25 cellular contexts compared by ENCODE assay signal in the genomic region with DNA sequence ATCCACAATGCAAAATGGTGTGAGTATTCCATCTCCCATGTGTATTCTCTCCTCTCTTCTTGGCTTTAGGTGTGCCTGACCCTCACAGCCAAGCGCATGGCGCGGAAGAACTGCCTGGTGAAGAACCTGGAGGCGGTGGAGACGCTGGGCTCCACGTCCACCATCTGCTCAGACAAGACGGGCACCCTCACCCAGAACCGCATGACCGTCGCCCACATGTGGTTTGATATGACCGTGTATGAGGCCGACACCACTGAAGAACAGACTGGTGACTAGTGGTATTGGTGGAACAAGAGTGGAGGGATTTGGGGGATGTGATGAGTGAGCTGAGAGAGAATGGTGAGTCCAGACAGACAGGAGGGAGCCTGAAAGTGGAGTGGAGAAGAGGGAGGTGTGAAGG. TPM values are rescaled to one million over a fixed set of nuclear protein-coding genes. Genes with fewer than 3 reads are reported as not detected.
DNase-seq lines count a peak whose midpoint lies in the region; ATAC-seq, FAIRE-seq and TF ChIP-seq lines count a peak whose summit lies in the region.
"Had no signal": no experiment of that assay in that cellular context is flagged by ENCODE, and none has a peak within 500 bp of the region (broad histone marks: within the 10 kb centered on the region; RNA-seq: fewer than 3 reads in every experiment).

No MANE protein-coding gene starts in this region.

- peak overlapping the region in 1 of 10 experiments; percentile 39; a peak in 2 of 20 replicates for H3K4me3 ChIP-seq in BLaER1 treated with 17β-estradiol and CSF1 and Interleukin-3, amounts not matched to agents 10 nM and 100 nM
- H3K4me3 ChIP-seq in astrocyte (ENCODE audit: insufficient read depth, low read depth, low read length) (no peak overlapping the region), mesendoderm (ENCODE audit: low read length) (no peak overlapping the region), trophoblast cell (ENCODE audit: low read depth, low read length) (no peak overlapping the region)
- H3K4me3 ChIP-seq: MG63, SJSA1 had no signal

- no peaks in the 10 kb centered on the region for H3K9me3 Mint-ChIP-seq in astrocyte (ENCODE audit: unreplicated experiment)
- no peaks in the 10 kb centered on the region for H3K9me3 Mint-ChIP-seq in stimulated activated memory B cell treated with anti-CD40 and anti-IgM and Interleukin-4, amounts not matched to agents 10 μg/mL and 1 μg/mL and 100 μg/mL, for 72 hours
- H3K9me3 Mint-ChIP-seq: CD4-positive, alpha-beta memory T cell had no signal

- no peaks in the 10 kb centered on the region for H3K9me3 ChIP-seq in BLaER1 treated with 17β-estradiol and CSF1 and Interleukin-3, amounts not matched to agents 10 nM and 100 nM (replicated peaks in 1 of 11)
- H3K9me3 ChIP-seq in astrocyte (ENCODE audit: insufficient read depth, low read depth, low read length) (no peaks in the 10 kb centered on the region), trophoblast cell (ENCODE audit: insufficient read depth, low read depth, low read length) (no peaks in the 10 kb centered on the region)
- H3K9me3 ChIP-seq: BE2C, Caco-2, MG63, SJSA1 had no signal

- no peak overlapping the region for H4K12ac ChIP-seq in trophoblast cell (ENCODE audit: low read depth, low read length)

- no peak for TF ChIP-seq CTCF in astrocyte (IDR thresholded peaks at IDR 0.05; ENCODE audit: insufficient read depth, low read depth, low read length)

- no peaks in the 10 kb centered on the region for H3K79me2 ChIP-seq in astrocyte (ENCODE audit: insufficient read depth, low read length)
- no peaks in the 10 kb centered on the region for H3K79me2 ChIP-seq in mesendoderm (ENCODE audit: control insufficient read depth, insufficient read depth, low read length)
- no peaks in the 10 kb centered on the region for H3K79me2 ChIP-seq in trophoblast cell (ENCODE audit: control insufficient read depth, insufficient read depth, low read length, poor library complexity)

- peak; percentile 38 for ATAC-seq in stimulated activated memory B cell treated with anti-CD40 and anti-IgM and Interleukin-4, amounts not matched to agents 10 μg/mL and 1 μg/mL and 100 μg/mL, for 72 hours
- ATAC-seq in GM19324 (IDR thresholded peaks at IDR 0.05; ENCODE audit: low FRiP score, unreplicated experiment) (no peak), GM19035 (IDR thresholded peaks at IDR 0.05; ENCODE audit: unreplicated experiment) (no peak)

- H4K5ac ChIP-seq in mesendoderm (ENCODE audit: low read length), result no peak overlapping the region

- no peaks in the 10 kb centered on the region for H3K79me1 ChIP-seq in mesendoderm (ENCODE audit: low read length)
- H3K79me1 ChIP-seq in trophoblast cell (ENCODE audit: low read length), result peaks cover under 1% of the 10 kb centered on the region

- no peak overlapping the region for H2AFZ ChIP-seq in astrocyte (ENCODE audit: low read depth, low read length)
- no peak overlapping the region for H2AFZ ChIP-seq in trophoblast cell (ENCODE audit: insufficient read depth, low read length, poor library complexity)

- H3K4ac ChIP-seq in mesendoderm (ENCODE audit: low read depth, low read length) (no peak overlapping the region), trophoblast cell (ENCODE audit: low read depth, low read length) (no peak overlapping the region)

- H4K8ac ChIP-seq in mesendoderm (ENCODE audit: low read depth, low read length) (no peak overlapping the region), trophoblast cell (ENCODE audit: low read depth, low read length) (no peak overlapping the region)

- H3K9ac ChIP-seq in BLaER1 treated with 17β-estradiol and CSF1 and Interleukin-3, amounts not matched to agents 10 nM and 100 nM, result peak overlapping the region in 3 of 11 experiments; percentile 52 to 56 (median 52); a peak in 6 of 22 replicates
- H3K9ac ChIP-seq in astrocyte (ENCODE audit: low read length), result no peak overlapping the region
- H3K9ac ChIP-seq in mesendoderm (ENCODE audit: low read length), result no peak overlapping the region
- H3K9ac ChIP-seq in trophoblast cell (ENCODE audit: low read length), result no peak overlapping the region

- DNase-seq in astrocyte (ENCODE audit: low read depth) (no peak), mesendoderm (no peak), trophoblast cell (no peak)
- DNase-seq: BE2C; Caco-2; CD4-positive, alpha-beta memory T cell; DMS 273 treated with DMSO at 0.1 percent for 48 hours; MG63; NCI-H1417; NCI-H1694 treated with DMSO at 0.1 percent for 48 hours; NCI-H2107; NCI-H446 treated with DMSO at 0.1 percent for 48 hours; NCI-H526 treated with DMSO at 0.1 percent for 48 hours; OCI-M1 had no signal

- no peak overlapping the region for H3K27ac Mint-ChIP-seq in astrocyte (ENCODE audit: unreplicated experiment)
- no peak overlapping the region for H3K27ac Mint-ChIP-seq in stimulated activated memory B cell treated with anti-CD40 and anti-IgM and Interleukin-4, amounts not matched to agents 10 μg/mL and 1 μg/mL and 100 μg/mL, for 72 hours
- H3K27ac Mint-ChIP-seq: CD4-positive, alpha-beta memory T cell had no signal

- H3K4me1 ChIP-seq in BLaER1 treated with 17β-estradiol and CSF1 and Interleukin-3, amounts not matched to agents 10 nM and 100 nM, result peaks cover 58 to 98% (median 80%) of the 10 kb centered on the region in 10 experiments
- H3K4me1 ChIP-seq in astrocyte (ENCODE audit: insufficient read depth, low read length), result peaks cover 4% of the 10 kb centered on the region
- peaks cover 15% of the 10 kb centered on the region for H3K4me1 ChIP-seq in mesendoderm (ENCODE audit: control insufficient read depth, low read depth, low read length)
- H3K4me1 ChIP-seq in trophoblast cell (ENCODE audit: control insufficient read depth in 1 of 2, insufficient read depth in 2 of 2, low read length in 2 of 2), result peaks cover 9% of the 10 kb centered on the region in 2 experiments
- H3K4me1 ChIP-seq: BE2C, Caco-2 had no signal

- no peaks in the 10 kb centered on the region for H3K36me3 ChIP-seq in BLaER1 treated with 17β-estradiol and CSF1 and Interleukin-3, amounts not matched to agents 10 nM and 100 nM
- H3K36me3 ChIP-seq in astrocyte (ENCODE audit: insufficient read depth, low read length) (no peaks in the 10 kb centered on the region), mesendoderm (ENCODE audit: control insufficient read depth, insufficient read depth, low read length) (no peaks in the 10 kb centered on the region), trophoblast cell (ENCODE audit: control insufficient read depth in 1 of 2, insufficient read depth in 2 of 2, low read length in 2 of 2) (no peaks in the 10 kb centered on the region)
- H3K36me3 ChIP-seq: BE2C, MG63, SJSA1 had no signal

- H3K18ac ChIP-seq in mesendoderm (ENCODE audit: low read length), result no peak overlapping the region
- H3K18ac ChIP-seq in trophoblast cell (ENCODE audit: low read length), result no peak overlapping the region

- peak overlapping the region; percentile 65 to 96 (median 84) for H3K4me2 ChIP-seq in BLaER1 treated with 17β-estradiol and CSF1 and Interleukin-3, amounts not matched to agents 10 nM and 100 nM
- H3K4me2 ChIP-seq in astrocyte (ENCODE audit: low read length), result no peak overlapping the region
- H3K4me2 ChIP-seq in mesendoderm (ENCODE audit: low read length), result no peak overlapping the region
- H3K4me2 ChIP-seq in trophoblast cell (ENCODE audit: low read length), result no peak overlapping the region

- peak overlapping the region; percentile 18 for H3K56ac ChIP-seq in mesendoderm (ENCODE audit: low read length)

- no peaks in the 10 kb centered on the region for H3K27me3 ChIP-seq in BLaER1 treated with 17β-estradiol and CSF1 and Interleukin-3, amounts not matched to agents 10 nM and 100 nM
- H3K27me3 ChIP-seq in astrocyte (ENCODE audit: insufficient read depth, low read length) (peaks cover 2% of the 10 kb centered on the region), mesendoderm (ENCODE audit: insufficient read depth, low read length, poor library complexity) (no peaks in the 10 kb centered on the region), trophoblast cell (ENCODE audit: insufficient read depth, low read length) (no peaks in the 10 kb centered on the region)
- H3K27me3 ChIP-seq: MG63, SJSA1 had no signal

- no peak overlapping the region for H3K14ac ChIP-seq in trophoblast cell (ENCODE audit: low read length)

- no peaks in the 10 kb centered on the region for H3K36me3 Mint-ChIP-seq in astrocyte (ENCODE audit: low read depth, unreplicated experiment)
- no peaks in the 10 kb centered on the region for H3K36me3 Mint-ChIP-seq in stimulated activated memory B cell treated with anti-CD40 and anti-IgM and Interleukin-4, amounts not matched to agents 10 μg/mL and 1 μg/mL and 100 μg/mL, for 72 hours
- H3K36me3 Mint-ChIP-seq: CD4-positive, alpha-beta memory T cell had no signal

- H3K27ac ChIP-seq in BLaER1 treated with 17β-estradiol and CSF1 and Interleukin-3, amounts not matched to agents 10 nM and 100 nM, result peak overlapping the region in 9 of 11 experiments; percentile 40 to 72 (median 53); a peak in 16 of 22 replicates
- H3K27ac ChIP-seq in astrocyte (ENCODE audit: low read depth, low read length), result no peak overlapping the region
- no peak overlapping the region for H3K27ac ChIP-seq in mesendoderm (ENCODE audit: low read depth, low read length)
- H3K27ac ChIP-seq in trophoblast cell (ENCODE audit: low read depth, low read length), result no peak overlapping the region
- H3K27ac ChIP-seq: SJSA1 had no signal

- H4K91ac ChIP-seq in trophoblast cell (ENCODE audit: low read depth, low read length), result no peak overlapping the region

- H3K23ac ChIP-seq in mesendoderm (ENCODE audit: low read length), result no peak overlapping the region
- no peak overlapping the region for H3K23ac ChIP-seq in trophoblast cell (ENCODE audit: low read length)

- H2BK120ac ChIP-seq in mesendoderm (ENCODE audit: low read depth, low read length), result no peak overlapping the region
- no peak overlapping the region for H2BK120ac ChIP-seq in trophoblast cell (ENCODE audit: insufficient read depth, low read length, poor library complexity)

- no CpG with 5 or more reads among the region's 12 CpGs for WGBS in mesendoderm (ENCODE audit: extremely low coverage, insufficient coverage, low lambda C conversion rate)
- no CpG with 5 or more reads among the region's 12 CpGs for WGBS in trophoblast cell (ENCODE audit: extremely low coverage, insufficient coverage, insufficient read length)

- no peak for FAIRE-seq in astrocyte (lab: Jason Lieb, UNC)
- FAIRE-seq: GM12892, H54, RCC 7860 had no signal

- H2AK5ac ChIP-seq in mesendoderm (ENCODE audit: low read length) (peak overlapping the region; percentile 18), trophoblast cell (ENCODE audit: low read length) (no peak overlapping the region)

- peak overlapping the region; percentile 40 for H3K4me3 Mint-ChIP-seq in astrocyte (ENCODE audit: unreplicated experiment)
- no peak overlapping the region for H3K4me3 Mint-ChIP-seq in stimulated activated memory B cell treated with anti-CD40 and anti-IgM and Interleukin-4, amounts not matched to agents 10 μg/mL and 1 μg/mL and 100 μg/mL, for 72 hours
- H3K4me3 Mint-ChIP-seq: CD4-positive, alpha-beta memory T cell had no signal

- peaks cover 27% of the 10 kb centered on the region for H3K4me1 Mint-ChIP-seq in astrocyte (ENCODE audit: low read depth, unreplicated experiment)
- peaks cover 45% of the 10 kb centered on the region for H3K4me1 Mint-ChIP-seq in stimulated activated memory B cell treated with anti-CD40 and anti-IgM and Interleukin-4, amounts not matched to agents 10 μg/mL and 1 μg/mL and 100 μg/mL, for 72 hours

- peaks cover 5% of the 10 kb centered on the region for H3K27me3 Mint-ChIP-seq in astrocyte (ENCODE audit: low read depth, unreplicated experiment)
- peaks cover under 1% of the 10 kb centered on the region for H3K27me3 Mint-ChIP-seq in stimulated activated memory B cell treated with anti-CD40 and anti-IgM and Interleukin-4, amounts not matched to agents 10 μg/mL and 1 μg/mL and 100 μg/mL, for 72 hours

- H2BK5ac ChIP-seq in mesendoderm (ENCODE audit: low read length), result peak overlapping the region; percentile 12
- no peak overlapping the region for H2BK5ac ChIP-seq in trophoblast cell (ENCODE audit: low read depth, low read length, poor library complexity)

- H4K20me1 ChIP-seq in BLaER1 treated with 17β-estradiol and CSF1 and Interleukin-3, amounts not matched to agents 10 nM and 100 nM, result no peaks in the 10 kb centered on the region
- no peaks in the 10 kb centered on the region for H4K20me1 ChIP-seq in astrocyte (ENCODE audit: insufficient read depth, low read length)

- H2BK12ac ChIP-seq in trophoblast cell (ENCODE audit: low read length), result no peak overlapping the region

- H2BK15ac ChIP-seq in mesendoderm (replicated peaks; ENCODE audit: low read depth), result no peak overlapping the region

RNA-seq across cellular contexts. Expression of a gene that starts 15.1 kb away (rescaled TPM):
- not detected in 2 replicates for total RNA-seq in astrocyte
- polyA plus RNA-seq in mesendoderm (2013, experiment 1 of 2), result 0.56 TPM
- 0.42 TPM for polyA plus RNA-seq in mesendoderm (2013, experiment 2 of 2)
- 27.2 and 30.9 TPM in 2 replicates for polyA plus RNA-seq in trophoblast cell (2013)
- total RNA-seq: A673; Caco-2; CD4-positive, alpha-beta memory T cell; G401; LHCN-M2; SJSA1 had no signal
- polyA plus RNA-seq: CD4-positive, alpha-beta memory T cell had no signal

RNA-seq across cellular contexts. Expression of a gene that starts 23.9 kb away (rescaled TPM):
- 1.7 and 2.1 TPM in 2 replicates for total RNA-seq in astrocyte
- polyA plus RNA-seq in mesendoderm (2013, experiment 1 of 2), result 2.6 TPM
- 2.5 TPM for polyA plus RNA-seq in mesendoderm (2013, experiment 2 of 2)
- 5.0 and 5.6 TPM in 2 replicates for polyA plus RNA-seq in trophoblast cell (2013)
- total RNA-seq: A673; Caco-2; CD4-positive, alpha-beta memory T cell; LHCN-M2; SJSA1 had no signal
- polyA plus RNA-seq: CD4-positive, alpha-beta memory T cell had no signal

RNA-seq across cellular contexts. Expression of a gene that starts 38.7 kb away (rescaled TPM):
- 374 and 470 TPM in 2 replicates for total RNA-seq in astrocyte
- 260 TPM for polyA plus RNA-seq in mesendoderm (2013, experiment 1 of 2)
- 272 TPM for polyA plus RNA-seq in mesendoderm (2013, experiment 2 of 2)
- polyA plus RNA-seq in trophoblast cell (2013), result 244 and 246 TPM in 2 replicates

RNA-seq across cellular contexts. Expression of a gene that starts 50.9 kb away (rescaled TPM):
- total RNA-seq in astrocyte, result 2.5 and 3.5 TPM in 2 replicates
- 4.3 TPM for polyA plus RNA-seq in mesendoderm (2013, experiment 1 of 2)
- 4.0 TPM for polyA plus RNA-seq in mesendoderm (2013, experiment 2 of 2)
- polyA plus RNA-seq in trophoblast cell (2013), result not detected in 2 replicates
- total RNA-seq: A673; CD4-positive, alpha-beta memory T cell; G401 had no signal
- polyA plus RNA-seq: CD4-positive, alpha-beta memory T cell had no signal

Comparison
In these comparisons a context has a peak if more than half of its experiments do, and no peak if none do; other contexts are left out.
1. H3K27ac ChIP-seq: peak in BLaER1 treated with 17β-estradiol and CSF1 and Interleukin-3, amounts not matched to agents 10 nM and 100 nM (9 of 11); none in astrocyte (single experiment), mesendoderm (single experiment) and trophoblast cell (single experiment).
2. H3K4me2 ChIP-seq: peak in BLaER1 treated with 17β-estradiol and CSF1 and Interleukin-3, amounts not matched to agents 10 nM and 100 nM (11 of 11); none in astrocyte (single experiment), mesendoderm (single experiment) and trophoblast cell (single experiment).